ENCODE assay signal across 10 cellular contexts in the genomic region with DNA sequence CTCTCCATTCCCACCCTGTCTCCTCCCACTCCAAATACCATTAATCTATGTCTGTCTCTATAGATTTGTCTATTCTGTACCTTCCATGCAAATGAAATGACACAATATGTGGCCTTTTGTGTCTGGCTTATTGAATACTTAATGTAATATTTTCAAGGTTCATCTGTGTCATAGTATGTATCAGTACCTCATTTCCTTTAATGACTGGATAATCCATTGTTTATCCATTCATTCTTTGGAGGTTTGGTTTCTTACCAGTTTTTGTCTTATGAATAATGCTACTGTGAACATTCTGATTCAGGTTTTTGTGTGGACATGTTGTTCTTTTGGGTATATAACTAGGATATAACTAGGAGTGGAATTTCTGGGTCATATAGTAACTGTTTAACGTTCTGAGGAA. TPM values are rescaled to one million over a fixed set of nuclear protein-coding genes. Genes with fewer than 3 reads are reported as not detected.
DNase-seq lines count a peak whose midpoint lies in the region; ATAC-seq, FAIRE-seq and TF ChIP-seq lines count a peak whose summit lies in the region.
"Not testable (repeated sequence)": the region's sequence is repeated elsewhere in the genome, so short reads cannot be mapped to it uniquely, and the experiment has no call there.
"Had no signal": no experiment of that assay in that cellular context is flagged by ENCODE, and none has a peak within 500 bp of the region (broad histone marks: within the 10 kb centered on the region; RNA-seq: fewer than 3 reads in every experiment).

No MANE protein-coding gene starts in this region.

- H3K36me3 Mint-ChIP-seq in activated CD8-positive, alpha-beta T cell treated with anti-CD3 and anti-CD28 coated beads for 36 hours (ENCODE audit: low read depth); astrocyte (ENCODE audit: low read depth, unreplicated experiment); stimulated activated naive B cell treated with anti-CD40 and anti-IgM and Interleukin-4, amounts not matched to agents 10 μg/mL and 1 μg/mL and 100 μg/mL, for 72 hours: not testable (repeated sequence)

- H3K9me3 Mint-ChIP-seq in activated CD8-positive, alpha-beta T cell treated with anti-CD3 and anti-CD28 coated beads for 36 hours; astrocyte (ENCODE audit: unreplicated experiment); stimulated activated naive B cell treated with anti-CD40 and anti-IgM and Interleukin-4, amounts not matched to agents 10 μg/mL and 1 μg/mL and 100 μg/mL, for 72 hours: not testable (repeated sequence)

- DNase-seq in ELR (ENCODE audit: low read depth) = peak; percentile 33
- peak; percentile 7 for DNase-seq in Karpas-422
- DNase-seq in activated CD8-positive, alpha-beta T cell treated with anti-CD3 and anti-CD28 coated beads for 36 hours; stimulated activated naive B cell treated with anti-CD40 and anti-IgM and Interleukin-4, amounts not matched to agents 10 μg/mL and 1 μg/mL and 100 μg/mL, for 72 hours: not testable (repeated sequence)
- peak; percentile 23 for DNase-seq in astrocyte (ENCODE audit: low read depth)
- peak; percentile 13 for DNase-seq in dermis blood vessel endothelial cell
- DNase-seq in fibroblast of mammary gland (ENCODE audit: low read depth) = peak; percentile 58
- DNase-seq in non-pigmented ciliary epithelial cell (ENCODE audit: low read depth) = peak; percentile 40

- H3K4me1 ChIP-seq in Karpas-422 (ENCODE audit: low read length); astrocyte (ENCODE audit: insufficient read depth, low read length): not testable (repeated sequence)

- CTCF ChIA-PET in activated CD8-positive, alpha-beta T cell treated with anti-CD3 and anti-CD28 coated beads for 36 hours (lab: Charles Lee) = not testable (repeated sequence)

- not testable (repeated sequence) for H3K4me2 ChIP-seq in Karpas-422 (ENCODE audit: low read depth, low read length, poor library complexity, severe bottlenecking); astrocyte (ENCODE audit: low read length)

- not testable (repeated sequence) for H3K4me3 ChIP-seq in Karpas-422 (ENCODE audit: low read length); astrocyte (ENCODE audit: insufficient read depth, low read depth, low read length); fibroblast of mammary gland (ENCODE audit: control insufficient read depth, low read depth, low read length)

- POLR2A ChIA-PET in activated CD8-positive, alpha-beta T cell treated with anti-CD3 and anti-CD28 coated beads for 36 hours (lab: Charles Lee) = not testable (repeated sequence)

- not testable (repeated sequence) for H3K27me3 Mint-ChIP-seq in activated CD8-positive, alpha-beta T cell treated with anti-CD3 and anti-CD28 coated beads for 36 hours; astrocyte (ENCODE audit: low read depth, unreplicated experiment); stimulated activated naive B cell treated with anti-CD40 and anti-IgM and Interleukin-4, amounts not matched to agents 10 μg/mL and 1 μg/mL and 100 μg/mL, for 72 hours

- H3K4me1 Mint-ChIP-seq in activated CD8-positive, alpha-beta T cell treated with anti-CD3 and anti-CD28 coated beads for 36 hours (ENCODE audit: low read depth); astrocyte (ENCODE audit: low read depth, unreplicated experiment); stimulated activated naive B cell treated with anti-CD40 and anti-IgM and Interleukin-4, amounts not matched to agents 10 μg/mL and 1 μg/mL and 100 μg/mL, for 72 hours: not testable (repeated sequence)

- H3K27me3 ChIP-seq in Karpas-422 (ENCODE audit: low read length); astrocyte (ENCODE audit: insufficient read depth, low read length): not testable (repeated sequence)

- H3K9me2 ChIP-seq in Karpas-422 (replicated peaks; ENCODE audit: insufficient read depth, low read length) = not testable (repeated sequence)

- not testable (repeated sequence) for TF ChIP-seq CTCF in activated CD8-positive, alpha-beta T cell treated with anti-CD3 and anti-CD28 coated beads for 36 hours (IDR thresholded peaks at IDR 0.05); astrocyte (IDR thresholded peaks at IDR 0.05; ENCODE audit: insufficient read depth, low read depth, low read length); fibroblast of mammary gland (conservative IDR thresholded peaks at IDR 0.05; ENCODE audit: control insufficient read depth, insufficient read depth, low read depth, low read length)

- peaks cover 25% of the 10 kb centered on the region for H3K79me2 ChIP-seq in Karpas-422 (ENCODE audit: low read length)
- not testable (repeated sequence) for H3K79me2 ChIP-seq in astrocyte (ENCODE audit: insufficient read depth, low read length)

- not testable (repeated sequence) for H3K27ac Mint-ChIP-seq in activated CD8-positive, alpha-beta T cell treated with anti-CD3 and anti-CD28 coated beads for 36 hours; astrocyte (ENCODE audit: unreplicated experiment); stimulated activated naive B cell treated with anti-CD40 and anti-IgM and Interleukin-4, amounts not matched to agents 10 μg/mL and 1 μg/mL and 100 μg/mL, for 72 hours

- intact Hi-C loops in activated CD8-positive, alpha-beta T cell treated with anti-CD3 and anti-CD28 coated beads for 36 hours (cut with micrococcal nuclease) = not testable (repeated sequence)

- ATAC-seq in activated CD8-positive, alpha-beta T cell treated with anti-CD3 and anti-CD28 coated beads for 36 hours = peak; percentile 24
- peak; percentile 16 to 22 for ATAC-seq in stimulated activated naive B cell treated with anti-CD40 and anti-IgM and Interleukin-4, amounts not matched to agents 10 μg/mL and 1 μg/mL and 100 μg/mL, for 72 hours (replicated peaks)

- not testable (repeated sequence) for H3K36me3 ChIP-seq in Karpas-422 (ENCODE audit: insufficient read depth, low read length); astrocyte (ENCODE audit: insufficient read depth, low read length)

- not testable (repeated sequence) for H3K9ac ChIP-seq in Karpas-422 (ENCODE audit: low read length); astrocyte (ENCODE audit: low read length)

- H3K9me3 ChIP-seq in Karpas-422 (ENCODE audit: low read length); astrocyte (ENCODE audit: insufficient read depth, low read depth, low read length): not testable (repeated sequence)

- H4K20me1 ChIP-seq in Karpas-422 (ENCODE audit: insufficient read depth, low read depth, low read length); astrocyte (ENCODE audit: insufficient read depth, low read length): not testable (repeated sequence)

- H3K27ac ChIP-seq in Karpas-422 (ENCODE audit: low read length); astrocyte (ENCODE audit: low read depth, low read length): not testable (repeated sequence)

- not testable (repeated sequence) for FAIRE-seq in astrocyte (lab: Jason Lieb, UNC)

- H2AFZ ChIP-seq in Karpas-422 (ENCODE audit: low read length); astrocyte (ENCODE audit: low read depth, low read length): not testable (repeated sequence)

- not testable (repeated sequence) for H3K4me3 Mint-ChIP-seq in activated CD8-positive, alpha-beta T cell treated with anti-CD3 and anti-CD28 coated beads for 36 hours; astrocyte (ENCODE audit: unreplicated experiment); stimulated activated naive B cell treated with anti-CD40 and anti-IgM and Interleukin-4, amounts not matched to agents 10 μg/mL and 1 μg/mL and 100 μg/mL, for 72 hours

RNA-seq across cellular contexts. Expression of a gene that starts 14.8 kb away (rescaled TPM):
- total RNA-seq in Karpas-422 (2014; rRNA removed; shearing (Covaris generic); ENCODE audit: low replicate concordance) = 176 and 180 TPM in 2 replicates
- 10 to 100 TPM; 56.5 to 57.3 TPM for total RNA-seq in activated CD8-positive, alpha-beta T cell treated with anti-CD3 and anti-CD28 coated beads for 36 hours
- total RNA-seq in astrocyte = 31.3 and 33.6 TPM in 2 replicates
- total RNA-seq in dermis blood vessel endothelial cell = 80.9 and 91.2 TPM in 2 replicates

RNA-seq across cellular contexts. Expression of a gene that starts 55.8 kb away (rescaled TPM):
- not detected in 2 replicates for total RNA-seq in Karpas-422 (2014; rRNA removed; shearing (Covaris generic); ENCODE audit: low replicate concordance)
- total RNA-seq in activated CD8-positive, alpha-beta T cell treated with anti-CD3 and anti-CD28 coated beads for 36 hours = 100 to 1,000 TPM; 419 to 432 TPM
- total RNA-seq in astrocyte = 0.14 TPM in 1 of 2 replicates, not detected in the other
- total RNA-seq in dermis blood vessel endothelial cell = 0.05 TPM in 1 of 2 replicates, not detected in the other
- total RNA-seq: HFFc6, HT1080 had no signal

Comparison
In these comparisons a context has a peak if more than half of its experiments do, and no peak if none do; other contexts are left out.
1. RNA of a gene that starts 55.8 kb away (total RNA-seq): 419 to 432 TPM in activated CD8-positive, alpha-beta T cell treated with anti-CD3 and anti-CD28 coated beads for 36 hours; 0.14 TPM in astrocyte, not detected in Karpas-422 and 0.05 TPM in dermis blood vessel endothelial cell; every median in the first group is over 100 times any median in the second.